ENCODE assay signal across 8 cellular contexts in the genomic region with DNA sequence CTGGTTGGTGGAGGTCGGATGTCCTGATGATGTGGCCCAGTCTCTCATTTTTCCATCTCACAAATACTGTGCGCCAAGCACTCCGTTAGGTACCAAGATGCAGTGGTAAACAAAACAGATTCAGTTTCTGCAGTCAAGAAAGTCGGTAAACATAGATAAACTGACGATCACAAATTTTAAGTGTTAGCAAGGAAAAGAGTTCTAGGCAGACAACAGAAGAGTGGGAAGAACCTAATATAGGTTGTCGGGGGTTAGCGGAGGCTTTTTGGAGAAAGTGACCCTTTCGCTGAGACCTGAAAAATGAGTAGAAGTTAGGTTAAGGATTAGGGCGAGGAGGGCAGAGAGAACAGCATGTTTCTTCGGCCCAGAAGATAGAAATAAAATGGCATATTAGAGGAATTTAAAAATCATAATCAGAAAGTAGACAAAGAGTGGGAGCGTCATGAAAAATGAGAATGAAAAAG. TPM values are rescaled to one million over a fixed set of nuclear protein-coding genes. Genes with fewer than 3 reads are reported as not detected.
A peak's percentile ranks its signal among the peaks of the same experiment; 100 is the strongest.
DNase-seq lines count a peak whose midpoint lies in the region; ATAC-seq and TF ChIP-seq lines count a peak whose summit lies in the region.

No MANE protein-coding gene starts in this region.

- peak overlapping the region; percentile 79 for H3K4me2 ChIP-seq in HCT116 (ENCODE audit: low read length)

- TF ChIP-seq CTCF in HCT116 (IDR thresholded peaks at IDR 0.05 in 2 of 3, conservative IDR thresholded peaks at IDR 0.05 in 1 of 3; ENCODE audit: borderline replicate concordance in 1 of 3, insufficient read depth in 1 of 3, low read depth in 2 of 3, low read length in 2 of 3) (no peak), spleen (IDR thresholded peaks at IDR 0.05 in 8 of 11, conservative IDR thresholded peaks at IDR 0.05 in 3 of 11) (no peak)

- intact Hi-C loops in HCT116 (cut with micrococcal nuclease) (no loop called here), spleen (cut with DNase I; ENCODE audit: low total_unique reads) (no loop called here)

- H3K27me3 ChIP-seq in HCT116 (ENCODE audit: insufficient read depth, low read length) (no peaks in the 10 kb centered on the region), iPS DF 6.9 (ENCODE audit: control insufficient read depth, insufficient read depth, low read length) (no peaks in the 10 kb centered on the region), spleen (replicated peaks in 1 of 7) (no peaks in the 10 kb centered on the region)

- no peaks in the 10 kb centered on the region for H3K27me3 Mint-ChIP-seq in activated CD4-positive, alpha-beta memory T cell treated with anti-CD3 and anti-CD28 coated beads, Interleukin-2, amount 10 ng/mL, durations not matched to agents 7 days and 5 days

- no peak for TF ChIP-seq POLR2A in HCT116 (IDR thresholded peaks at IDR 0.05; ENCODE audit: borderline replicate concordance, extremely low read depth, insufficient read depth, insufficient read length)
- no peak for TF ChIP-seq POLR2A in spleen (IDR thresholded peaks at IDR 0.05)

- CTCF ChIA-PET in HCT116 (lab: Charles Lee), result no interaction called here
- CTCF ChIA-PET in activated CD4-positive, alpha-beta memory T cell treated with anti-CD3 and anti-CD28 coated beads, Interleukin-2, amount 10 ng/mL, durations not matched to agents 7 days and 5 days (lab: Charles Lee), result interaction anchor here (1.2 to 1.5 kb wide), 3 partner anchors 12 to 116 kb away, joined by 3 to 4 read pairs (median 3); no protein-coding TSS in a partner anchor

- no peaks in the 10 kb centered on the region for H3K9me2 ChIP-seq in HCT116 (ENCODE audit: insufficient read depth)

- TF ChIP-seq RAD21 in HCT116 (IDR thresholded peaks at IDR 0.05; ENCODE audit: low read depth), result no peak

- H3K9ac ChIP-seq in HCT116 (ENCODE audit: low read length), result peak overlapping the region; percentile 90

- POLR2A ChIA-PET in HCT116 (lab: Charles Lee), result no interaction called here
- POLR2A ChIA-PET in activated CD4-positive, alpha-beta memory T cell treated with anti-CD3 and anti-CD28 coated beads, Interleukin-2, amount 10 ng/mL, durations not matched to agents 7 days and 5 days (lab: Charles Lee), result interaction anchor here (0.9 to 3.5 kb wide), 8 partner anchors 11 to 1490 kb away, joined by 3 to 38 read pairs (median 4); a partner anchor contains a TSS

- H3K4me3 Mint-ChIP-seq in activated CD4-positive, alpha-beta memory T cell treated with anti-CD3 and anti-CD28 coated beads, Interleukin-2, amount 10 ng/mL, durations not matched to agents 7 days and 5 days, result peak overlapping the region; percentile 88

- no peak for DNase-seq in HCT116 (ENCODE audit: low read depth, low spot score)
- no peak for DNase-seq in activated CD4-positive, alpha-beta memory T cell treated with anti-CD3 and anti-CD28 coated beads, Interleukin-2, amount 10 ng/mL, durations not matched to agents 7 days and 5 days
- DNase-seq in iPS DF 6.9 (ENCODE audit: low read depth, low spot score), result no peak
- DNase-seq in spleen, result no peak
- DNase-seq in AG08395 (ENCODE audit: low spot score), result no peak
- DNase-seq in superior temporal gyrus (ENCODE audit: extremely low spot score), result no peak
- no peak for DNase-seq in stimulated activated CD4-positive, alpha-beta T cell treated with anti-CD3 and anti-CD28 coated beads, Interleukin-2, amount 100 ng/mL, for 24 hours
- no peak for DNase-seq in anterior cingulate cortex (lab: John Stamatoyannopoulos, UW)

- TSS peak; percentile 84 for BruUV-seq in HCT116 (replicated peaks; lab: Mats Ljungman, UMichigan)

- H3K4me1 Mint-ChIP-seq in activated CD4-positive, alpha-beta memory T cell treated with anti-CD3 and anti-CD28 coated beads, Interleukin-2, amount 10 ng/mL, durations not matched to agents 7 days and 5 days, result peaks cover 59% of the 10 kb centered on the region

- H3K9me3 Mint-ChIP-seq in activated CD4-positive, alpha-beta memory T cell treated with anti-CD3 and anti-CD28 coated beads, Interleukin-2, amount 10 ng/mL, durations not matched to agents 7 days and 5 days, result no peaks in the 10 kb centered on the region

- 100% methylated on average over 1 of the region's 11 CpGs for WGBS in iPS DF 6.9 (ENCODE audit: insufficient coverage, insufficient read length)
- WGBS in spleen, 5 donors, result 3 to 7% (median 4%) methylated on average over 11 of the region's 11 CpGs

- H4K20me1 ChIP-seq in HCT116 (ENCODE audit: insufficient read depth), result no peaks in the 10 kb centered on the region

- H2AFZ ChIP-seq in HCT116 (ENCODE audit: low read depth, low read length, poor library complexity, severe bottlenecking), result no peak overlapping the region

- ATAC-seq in HCT116, result no peak

- H3K9me3 ChIP-seq in HCT116 (ENCODE audit: control insufficient read depth in 1 of 2, insufficient read depth in 1 of 2, low read depth in 1 of 2, low read length in 2 of 2) (no peaks in the 10 kb centered on the region), iPS DF 6.9 (ENCODE audit: control insufficient read depth, insufficient read depth, low read length) (no peaks in the 10 kb centered on the region), spleen (no peaks in the 10 kb centered on the region)

- H3K4me3 ChIP-seq in HCT116 (replicated peaks in 1 of 2; ENCODE audit: low read depth in 1 of 2, low read length in 2 of 2) (peak overlapping the region; percentile 85 to 88), iPS DF 6.9 (ENCODE audit: low read length) (peak overlapping the region; percentile 73), spleen (peak overlapping the region; percentile 71 to 99 (median 87))

- H3K4me1 ChIP-seq in HCT116 (ENCODE audit: control insufficient read depth in 1 of 2, insufficient read depth in 2 of 2, low read length in 2 of 2) (peaks cover 0 to 16% of the 10 kb centered on the region in 2 experiments; a peak in 3 of 4 replicates), iPS DF 6.9 (ENCODE audit: control insufficient read depth, insufficient read depth, low read length) (no peaks in the 10 kb centered on the region), spleen (peaks cover 26 to 73% (median 57%) of the 10 kb centered on the region in 6 donors)

- H3K36me3 ChIP-seq in HCT116 (ENCODE audit: control insufficient read depth in 1 of 2, insufficient read depth in 2 of 2, low read length in 2 of 2) (peaks cover 3 to 5% of the 10 kb centered on the region in 2 experiments; a peak in 2 of 4 replicates), iPS DF 6.9 (ENCODE audit: control insufficient read depth, insufficient read depth, low read length) (no peaks in the 10 kb centered on the region), spleen (peaks cover 0 to 33% (median 8%) of the 10 kb centered on the region in 6 donors)

- H3K36me3 Mint-ChIP-seq in activated CD4-positive, alpha-beta memory T cell treated with anti-CD3 and anti-CD28 coated beads, Interleukin-2, amount 10 ng/mL, durations not matched to agents 7 days and 5 days (ENCODE audit: low read depth), result peaks cover 55% of the 10 kb centered on the region

- H3K27ac ChIP-seq in HCT116 (ENCODE audit: low read depth, low read length) (peak overlapping the region; percentile 48), iPS DF 6.9 (ENCODE audit: low read length) (no peak overlapping the region), spleen (peak overlapping the region; percentile 68 to 90 (median 88))

- H3K27ac Mint-ChIP-seq in activated CD4-positive, alpha-beta memory T cell treated with anti-CD3 and anti-CD28 coated beads, Interleukin-2, amount 10 ng/mL, durations not matched to agents 7 days and 5 days, result peak overlapping the region; percentile 77

- RAD21 ChIA-PET in HCT116 (lab: Charles Lee; ENCODE audit: low non-redundant PET in 1 of 2, low total read pairs in 2 of 2, uncharacterized antibody in 2 of 2, unreplicated experiment in 2 of 2), result no interaction called here

- H3K79me2 ChIP-seq in HCT116 (ENCODE audit: insufficient read depth, low read length), result peaks cover 98% of the 10 kb centered on the region

TF ChIP-seq in HCT116, 20 proteins besides CTCF, POLR2A, EP300 and RAD21:
- 0 out of 2 replicates have a peak, but pooled peaks have one; percentile 10 for TF ChIP-seq FOSL1 (IDR thresholded peaks at IDR 0.05; ENCODE audit: low read depth)
- TF ChIP-seq, protein P1, sequence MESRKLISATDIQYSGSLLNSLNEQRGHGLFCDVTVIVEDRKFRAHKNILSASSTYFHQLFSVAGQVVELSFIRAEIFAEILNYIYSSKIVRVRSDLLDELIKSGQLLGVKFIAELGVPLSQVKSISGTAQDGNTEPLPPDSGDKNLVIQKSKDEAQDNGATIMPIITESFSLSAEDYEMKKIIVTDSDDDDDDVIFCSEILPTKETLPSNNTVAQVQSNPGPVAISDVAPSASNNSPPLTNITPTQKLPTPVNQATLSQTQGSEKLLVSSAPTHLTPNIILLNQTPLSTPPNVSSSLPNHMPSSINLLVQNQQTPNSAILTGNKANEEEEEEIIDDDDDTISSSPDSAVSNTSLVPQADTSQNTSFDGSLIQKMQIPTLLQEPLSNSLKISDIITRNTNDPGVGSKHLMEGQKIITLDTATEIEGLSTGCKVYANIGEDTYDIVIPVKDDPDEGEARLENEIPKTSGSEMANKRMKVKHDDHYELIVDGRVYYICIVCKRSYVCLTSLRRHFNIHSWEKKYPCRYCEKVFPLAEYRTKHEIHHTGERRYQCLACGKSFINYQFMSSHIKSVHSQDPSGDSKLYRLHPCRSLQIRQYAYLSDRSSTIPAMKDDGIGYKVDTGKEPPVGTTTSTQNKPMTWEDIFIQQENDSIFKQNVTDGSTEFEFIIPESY (IDR thresholded peaks at IDR 0.05; ENCODE audit: extremely low read depth, insufficient replicate concordance, low read length), result no peak

RNA-seq across cellular contexts. Expression of a gene that starts 0.5 kb away (rescaled TPM):
- 34.2 TPM for total RNA-seq in HCT116 (2021; ENCODE audit: unreplicated experiment)
- polyA plus RNA-seq in HCT116 (2012), result 11.0 and 17.4 TPM in 2 replicates
- 10 to 100 TPM; 24.1 to 24.5 TPM for total RNA-seq in activated CD4-positive, alpha-beta memory T cell treated with anti-CD3 and anti-CD28 coated beads, Interleukin-2, amount 10 ng/mL, durations not matched to agents 7 days and 5 days
- total RNA-seq in spleen, result 10 to 100 TPM; 18.3 to 35.6 (median 25.2) TPM
- polyA plus RNA-seq in spleen, result 10 to 100 TPM; 15.1 to 16.3 (median 15.4) TPM

RNA-seq across cellular contexts. Expression of a gene that starts 0.7 kb away (rescaled TPM):
- total RNA-seq in HCT116 (2021; ENCODE audit: unreplicated experiment) (34.8 TPM), spleen (10 to 100 TPM; 24.2 to 32.3 (median 28.8) TPM)
- polyA plus RNA-seq in HCT116 (2012), result 12.4 and 18.5 TPM in 2 replicates
- total RNA-seq in activated CD4-positive, alpha-beta memory T cell treated with anti-CD3 and anti-CD28 coated beads, Interleukin-2, amount 10 ng/mL, durations not matched to agents 7 days and 5 days, result 10 to 100 TPM; 23.2 to 24.3 TPM
- polyA plus RNA-seq in spleen, result 10 to 100 TPM; 14.2 to 19.1 (median 16.8) TPM
